In the genomic region with DNA sequence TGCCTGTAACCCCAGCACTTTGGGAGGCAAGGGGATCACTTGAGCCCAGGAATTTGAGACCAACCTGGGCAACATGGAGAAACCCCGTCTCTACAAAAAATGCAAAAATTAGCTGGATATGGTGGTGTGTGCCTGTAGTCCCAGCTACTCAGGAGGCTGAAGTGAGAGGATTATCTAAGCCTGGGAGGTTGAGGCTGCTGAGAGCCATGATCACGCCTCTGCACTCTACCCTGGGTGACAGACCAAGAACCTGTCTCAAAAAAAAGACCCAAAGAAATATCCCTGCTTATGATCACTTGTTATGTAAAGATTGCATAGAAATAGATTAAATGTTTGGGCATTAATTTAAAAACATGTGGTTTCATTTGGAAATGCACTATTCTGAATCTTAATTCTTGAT, we compare ENCODE assay signal across 20 cellular contexts.
DNase-seq lines count a peak whose midpoint lies in the region; ATAC-seq, FAIRE-seq and TF ChIP-seq lines count a peak whose summit lies in the region.
"Had no signal": no experiment of that assay in that cellular context is flagged by ENCODE, and none has a peak within 500 bp of the region (broad histone marks: within the 10 kb centered on the region; RNA-seq: fewer than 3 reads in every experiment).

No MANE protein-coding gene starts in this region.

- peak; percentile 9 for FAIRE-seq in GM18507 (lab: Jason Lieb, UNC)
- FAIRE-seq in pancreas (lab: Jason Lieb, UNC), result no peak
- FAIRE-seq: endometrium had no signal

- no peaks in the 10 kb centered on the region for H3K27me3 Mint-ChIP-seq in activated T-helper 17 cell treated with anti-CD3 and anti-CD28 coated beads, Interleukin-2, amount 50 U/mL, for 72 hours

- H3K4me1 Mint-ChIP-seq in activated T-helper 17 cell treated with anti-CD3 and anti-CD28 coated beads, Interleukin-2, amount 50 U/mL, for 72 hours, result peaks cover 11% of the 10 kb centered on the region
- H3K4me1 Mint-ChIP-seq: nephron progenitor cell had no signal

- H3K4me1 ChIP-seq in foreskin keratinocyte (peaks cover 13% of the 10 kb centered on the region), pancreas (peaks cover 0 to 17% (median 11%) of the 10 kb centered on the region in 3 donors)

- TF ChIP-seq CTCF in foreskin keratinocyte (conservative IDR thresholded peaks at IDR 0.05), result no peak
- TF ChIP-seq CTCF in pancreas (IDR thresholded peaks at IDR 0.05), result no peak

- DNase-seq in GM18507 (ENCODE audit: extremely low spot score, insufficient read length, low read depth) (no peak), foreskin keratinocyte (no peak), pancreas (no peak), NCI-H128 (lab: John Stamatoyannopoulos, UW; ENCODE audit: unreplicated experiment) (no peak), A172 (ENCODE audit: low spot score) (no peak)
- DNase-seq: activated CD4-positive, alpha-beta memory T cell treated with anti-CD3 and anti-CD28 coated beads, Interleukin-2, amount 10 ng/mL, durations not matched to agents 7 days and 5 days; activated naive CD4-positive, alpha-beta T cell treated with anti-CD3 and anti-CD28 coated beads, Interleukin-2, amount 10 ng/mL, durations not matched to agents 7 days and 5 days; activated T-cell treated with anti-CD3 and anti-CD28 coated beads, Interleukin-2, amount 50 U/mL, for 1 hour; DMS79 treated with DMSO at 0.1 percent for 48 hours; NCI-H1436; nephron progenitor cell; SIG-M5; stimulated activated CD4-positive, alpha-beta T cell treated with anti-CD3 and anti-CD28 coated beads, Interleukin-12 subunit alpha, Interleukin-12 subunit beta, amount 100 ng/mL, for 4 hours; stimulated activated CD8-positive, alpha-beta memory T cell treated with anti-CD3 and anti-CD28 coated beads, Interleukin-4, amount 100 ng/mL, for 48 hours had no signal

- H3K27ac Mint-ChIP-seq in activated T-helper 17 cell treated with anti-CD3 and anti-CD28 coated beads, Interleukin-2, amount 50 U/mL, for 72 hours, result peak overlapping the region; percentile 67
- H3K27ac Mint-ChIP-seq: activated CD4-positive, alpha-beta memory T cell treated with anti-CD3 and anti-CD28 coated beads, Interleukin-2, amount 10 ng/mL, durations not matched to agents 7 days and 5 days; activated naive CD4-positive, alpha-beta T cell treated with anti-CD3 and anti-CD28 coated beads, Interleukin-2, amount 10 ng/mL, durations not matched to agents 7 days and 5 days; T-helper 1 cell treated with Interleukin-12 subunit alpha and Interleukin-12 subunit beta and Interleukin-4 antibody, amounts not matched to agents 30 μg/mL and 1 μg/mL, for 36 hours had no signal

- ATAC-seq in activated T-helper 17 cell treated with anti-CD3 and anti-CD28 coated beads, Interleukin-2, amount 50 U/mL, for 72 hours (replicated peaks), result no peak
- ATAC-seq in foreskin keratinocyte (no peak), pancreas (peak in 3 of 4 donors; percentile 7 to 26 (median 22)), GM21786 (IDR thresholded peaks at IDR 0.05; ENCODE audit: unreplicated experiment) (no peak), GM19395 (IDR thresholded peaks at IDR 0.05; ENCODE audit: unreplicated experiment) (no peak)

- H3K4me3 Mint-ChIP-seq in activated T-helper 17 cell treated with anti-CD3 and anti-CD28 coated beads, Interleukin-2, amount 50 U/mL, for 72 hours, result no peak overlapping the region
- H3K4me3 Mint-ChIP-seq: activated CD4-positive, alpha-beta memory T cell treated with anti-CD3 and anti-CD28 coated beads, Interleukin-2, amount 10 ng/mL, durations not matched to agents 7 days and 5 days; activated naive CD4-positive, alpha-beta T cell treated with anti-CD3 and anti-CD28 coated beads, Interleukin-2, amount 10 ng/mL, durations not matched to agents 7 days and 5 days; nephron progenitor cell; T-helper 1 cell treated with Interleukin-12 subunit alpha and Interleukin-12 subunit beta and Interleukin-4 antibody, amounts not matched to agents 30 μg/mL and 1 μg/mL, for 36 hours had no signal

- H3K36me3 Mint-ChIP-seq in activated T-helper 17 cell treated with anti-CD3 and anti-CD28 coated beads, Interleukin-2, amount 50 U/mL, for 72 hours (ENCODE audit: low read depth), result no peaks in the 10 kb centered on the region
- H3K36me3 Mint-ChIP-seq: activated naive CD4-positive, alpha-beta T cell treated with anti-CD3 and anti-CD28 coated beads, Interleukin-2, amount 10 ng/mL, durations not matched to agents 7 days and 5 days had no signal

- intact Hi-C loops in pancreas (cut with DNase I), result loop anchor here in 1 of 3 donors (10.0 kb wide), 1 partner anchor 53 kb away; no protein-coding TSS in a partner anchor

- H3K4me3 ChIP-seq in pancreas, result no peak overlapping the region

- 84 to 89% methylated on average over 2 of the region's 2 CpGs for WGBS in pancreas, 2 donors

- no peaks in the 10 kb centered on the region for H3K36me3 ChIP-seq in pancreas
- H3K36me3 ChIP-seq: WERI-Rb-1 had no signal

- H3K9me3 ChIP-seq in pancreas, result no peaks in the 10 kb centered on the region

- peak overlapping the region; percentile 92 for H3K27ac ChIP-seq in foreskin keratinocyte
- H3K27ac ChIP-seq in pancreas, result peak overlapping the region; percentile 35 to 80 (median 58)
- H3K27ac ChIP-seq: WERI-Rb-1 had no signal

- H3K27me3 ChIP-seq in foreskin keratinocyte, result no peaks in the 10 kb centered on the region
- no peaks in the 10 kb centered on the region for H3K27me3 ChIP-seq in pancreas

- H3K9me3 Mint-ChIP-seq in activated T-helper 17 cell treated with anti-CD3 and anti-CD28 coated beads, Interleukin-2, amount 50 U/mL, for 72 hours, result no peaks in the 10 kb centered on the region
- H3K9me3 Mint-ChIP-seq: activated CD4-positive, alpha-beta memory T cell treated with anti-CD3 and anti-CD28 coated beads, Interleukin-2, amount 10 ng/mL, durations not matched to agents 7 days and 5 days; activated naive CD4-positive, alpha-beta T cell treated with anti-CD3 and anti-CD28 coated beads, Interleukin-2, amount 10 ng/mL, durations not matched to agents 7 days and 5 days; T-helper 1 cell treated with Interleukin-12 subunit alpha and Interleukin-12 subunit beta and Interleukin-4 antibody, amounts not matched to agents 30 μg/mL and 1 μg/mL, for 36 hours had no signal

Comparison
In these comparisons a context has a peak if more than half of its experiments do, and no peak if none do; other contexts are left out.
1. ATAC-seq: peak in pancreas (3 of 4); none in activated T-helper 17 cell treated with anti-CD3 and anti-CD28 coated beads, Interleukin-2, amount 50 U/mL, for 72 hours (single experiment), foreskin keratinocyte (single experiment), GM21786 (single experiment) and GM19395 (single experiment).